1 cellular context compared by ENCODE assay signal in the genomic region with DNA sequence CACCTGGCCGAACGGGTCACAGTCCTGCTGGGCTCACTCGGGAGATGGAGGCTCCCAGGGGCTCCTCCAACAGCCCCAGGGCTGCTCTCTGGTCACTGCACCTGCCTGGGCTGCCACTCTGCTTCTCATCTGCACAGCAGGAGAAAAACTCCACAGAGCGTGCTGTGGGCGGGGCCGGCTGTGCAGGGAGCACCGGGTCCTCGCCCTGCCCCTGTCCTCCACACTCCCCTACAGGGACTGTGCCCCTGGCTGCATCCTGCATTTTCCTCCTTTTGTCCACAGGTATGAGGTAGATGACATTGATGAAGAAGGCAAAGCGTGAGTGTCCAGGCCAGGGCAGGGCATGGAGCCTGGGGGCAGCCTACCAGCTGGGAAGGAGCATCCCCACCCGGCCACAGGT.
A peak's percentile ranks its signal among the peaks of the same experiment; 100 is the strongest.
TF ChIP-seq lines count a peak whose summit lies in the region.

No MANE protein-coding gene starts in this region.

TF ChIP-seq in HepG2, 621 proteins besides CTCF, POLR2A, EP300 and RAD21:
- peak; percentile 81 for TF ChIP-seq ZNF263 (CRISPR knock-in tag; IDR thresholded peaks at IDR 0.05)
